Comparison of ENCODE assay signal across 41 cellular contexts in the genomic region with DNA sequence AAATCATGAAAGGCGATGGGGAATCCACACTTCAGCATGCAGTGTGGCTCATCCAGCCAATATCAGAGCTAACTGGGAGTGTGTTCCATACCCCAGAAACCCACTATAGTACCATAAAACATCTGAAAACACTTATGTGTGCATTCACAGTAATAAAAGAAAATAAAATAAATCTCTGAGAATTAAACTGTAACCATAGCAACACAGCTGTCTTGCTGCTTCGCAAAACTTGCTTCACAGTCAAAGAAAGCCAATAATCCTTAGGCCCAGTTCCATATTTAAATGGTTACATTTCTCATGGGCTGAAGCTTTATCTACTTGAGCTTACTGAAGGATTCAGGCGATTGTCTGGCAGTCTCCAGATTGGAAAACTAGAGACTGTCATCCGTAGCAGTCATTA. TPM values are rescaled to one million over a fixed set of nuclear protein-coding genes. Genes with fewer than 3 reads are reported as not detected.
"Had no signal": no experiment of that assay in that cellular context is flagged by ENCODE, and none has a peak within 500 bp of the region (broad histone marks: within the 10 kb centered on the region; RNA-seq: fewer than 3 reads in every experiment).

No MANE protein-coding gene starts in this region.

- H3K9me3 ChIP-seq: adrenal gland, ascending aorta, body of pancreas, breast epithelium had no signal

- ATAC-seq: activated naive CD8-positive, alpha-beta T cell treated with anti-CD3 and anti-CD28 coated beads, Interleukin-2, amount 50 U/mL, for 24 hours; activated T-cell treated with anti-CD3 and anti-CD28 coated beads, Interleukin-2, amount 50 U/mL, for 4 hours; activated T-cell treated with anti-CD3 and anti-CD28 coated beads, Interleukin-2, amount 50 U/mL, for 72 hours; activated T-helper 17 cell treated with anti-CD3 and anti-CD28 coated beads, Interleukin-2, amount 50 U/mL, for 72 hours; body of pancreas had no signal

- DNase-seq: activated effector memory CD4-positive, alpha-beta T cell treated with anti-CD3 and anti-CD28 coated beads, Interleukin-2, amount 50 U/mL, for 16 hours; activated effector memory CD4-positive, alpha-beta T cell treated with Interleukin-2 at 50 U/mL for 16 hours; activated gamma-delta T cell; activated gamma-delta T cell treated with Interleukin-2 at 50 U/mL for 16 hours; activated naive CD4-positive, alpha-beta T cell; activated naive CD4-positive, alpha-beta T cell treated with anti-CD3 and anti-CD28 coated beads for 36 hours; activated naive CD4-positive, alpha-beta T cell treated with anti-CD3 and anti-CD28 coated beads, Interleukin-2, amount 10 ng/mL, durations not matched to agents 7 days and 5 days; activated naive CD4-positive, alpha-beta T cell treated with anti-CD3 and anti-CD28 coated beads, Interleukin-2, amount 50 U/mL, for 16 hours; activated naive CD4-positive, alpha-beta T cell treated with Interleukin-2 at 50 U/mL for 16 hours; activated naive CD8-positive, alpha-beta T cell treated with anti-CD3 and anti-CD28 coated beads for 36 hours; activated naive CD8-positive, alpha-beta T cell treated with anti-CD3 and anti-CD28 coated beads, Interleukin-2, amount 10 ng/mL, durations not matched to agents 7 days and 5 days; activated naive CD8-positive, alpha-beta T cell treated with anti-CD3 and anti-CD28 coated beads, Interleukin-2, amount 50 U/mL, for 24 hours; activated T-cell treated with anti-CD3 and anti-CD28 coated beads, Interleukin-2, amount 50 U/mL, for 1 hour; activated T-cell treated with anti-CD3 and anti-CD28 coated beads, Interleukin-2, amount 50 U/mL, for 24 hours; activated T-cell treated with anti-CD3 and anti-CD28 coated beads, Interleukin-2, amount 50 U/mL, for 4 hours; activated T-cell treated with anti-CD3 and anti-CD28 coated beads, Interleukin-2, amount 50 U/mL, for 48 hours; activated T-cell treated with anti-CD3 and anti-CD28 coated beads, Interleukin-2, amount 50 U/mL, for 72 hours; adrenal gland; amniotic stem cell; amygdala; anterior cingulate cortex; aorta; body of pancreas; brain microvascular endothelial cell; caudate nucleus; central memory CD4-positive, alpha-beta T cell; cerebellar nuclear complex had no signal

- H3K4me1 ChIP-seq: adrenal gland, ascending aorta, body of pancreas, breast epithelium had no signal

- H3K27ac ChIP-seq: adrenal gland, ascending aorta, body of pancreas, brain microvascular endothelial cell, breast epithelium, cardiac muscle cell had no signal

- H3K27me3 ChIP-seq: ascending aorta, body of pancreas, brain microvascular endothelial cell, cardiac muscle cell had no signal

- H3K9me3 Mint-ChIP-seq: activated naive CD4-positive, alpha-beta T cell treated with anti-CD3 and anti-CD28 coated beads for 36 hours; activated naive CD4-positive, alpha-beta T cell treated with anti-CD3 and anti-CD28 coated beads, Interleukin-2, amount 10 ng/mL, durations not matched to agents 7 days and 5 days; activated naive CD4-positive, alpha-beta T cell treated with anti-CD3 and anti-CD28 coated beads, Interleukin-2, amount 50 U/mL, for 24 hours; activated naive CD8-positive, alpha-beta T cell treated with anti-CD3 and anti-CD28 coated beads for 36 hours; activated naive CD8-positive, alpha-beta T cell treated with anti-CD3 and anti-CD28 coated beads, Interleukin-2, amount 10 ng/mL, durations not matched to agents 7 days and 5 days; activated naive CD8-positive, alpha-beta T cell treated with anti-CD3 and anti-CD28 coated beads, Interleukin-2, amount 50 U/mL, for 24 hours; activated T-cell treated with anti-CD3 and anti-CD28 coated beads, Interleukin-2, amount 50 U/mL, for 24 hours; activated T-cell treated with anti-CD3 and anti-CD28 coated beads, Interleukin-2, amount 50 U/mL, for 4 hours; activated T-cell treated with anti-CD3 and anti-CD28 coated beads, Interleukin-2, amount 50 U/mL, for 72 hours; activated T-helper 1 cell treated with anti-CD3 and anti-CD28 coated beads, Interleukin-12 subunit alpha, Interleukin-12 subunit beta, Interleukin-2, Interleukin-4 antibody, amounts not matched to agents 30 ng/mL and 10 ng/mL and 1 ng/mL, durations not matched to agents 14 hours and 24 hours and 36 hours; activated T-helper 17 cell treated with anti-CD3 and anti-CD28 coated beads, Interleukin-2, amount 50 U/mL, for 72 hours; activated T-helper 2 cell treated with anti-CD3 and anti-CD28 coated beads, Interferon-gamma antibody, Interleukin-2, Interleukin-4, amounts not matched to agents 10 μg/mL and 5 μg/mL and 100 μg/mL, durations not matched to agents 14 hours and 24 hours and 36 hours; brain; central memory CD8-positive, alpha-beta T cell had no signal

- H3K36me3 ChIP-seq: adrenal gland, ascending aorta, brain microvascular endothelial cell, breast epithelium, cardiac muscle cell had no signal

- H3K27ac Mint-ChIP-seq: activated naive CD4-positive, alpha-beta T cell treated with anti-CD3 and anti-CD28 coated beads for 36 hours; activated naive CD4-positive, alpha-beta T cell treated with anti-CD3 and anti-CD28 coated beads, Interleukin-2, amount 10 ng/mL, durations not matched to agents 7 days and 5 days; activated naive CD4-positive, alpha-beta T cell treated with anti-CD3 and anti-CD28 coated beads, Interleukin-2, amount 50 U/mL, for 24 hours; activated naive CD8-positive, alpha-beta T cell; activated naive CD8-positive, alpha-beta T cell treated with anti-CD3 and anti-CD28 coated beads for 36 hours; activated naive CD8-positive, alpha-beta T cell treated with anti-CD3 and anti-CD28 coated beads, Interleukin-2, amount 10 ng/mL, durations not matched to agents 7 days and 5 days; activated naive CD8-positive, alpha-beta T cell treated with anti-CD3 and anti-CD28 coated beads, Interleukin-2, amount 50 U/mL, for 24 hours; activated T-cell treated with anti-CD3 and anti-CD28 coated beads, Interleukin-2, amount 50 U/mL, for 24 hours; activated T-cell treated with anti-CD3 and anti-CD28 coated beads, Interleukin-2, amount 50 U/mL, for 72 hours; activated T-helper 1 cell treated with anti-CD3 and anti-CD28 coated beads, Interleukin-12 subunit alpha, Interleukin-12 subunit beta, Interleukin-2, Interleukin-4 antibody, amounts not matched to agents 30 ng/mL and 10 ng/mL and 1 ng/mL, durations not matched to agents 14 hours and 24 hours and 36 hours; activated T-helper 17 cell treated with anti-CD3 and anti-CD28 coated beads, Interleukin-2, amount 50 U/mL, for 72 hours; activated T-helper 2 cell treated with anti-CD3 and anti-CD28 coated beads, Interferon-gamma antibody, Interleukin-2, Interleukin-4, amounts not matched to agents 10 μg/mL and 5 μg/mL and 100 μg/mL, durations not matched to agents 14 hours and 24 hours and 36 hours; brain had no signal

- FAIRE-seq: astrocyte, bronchial epithelial cell had no signal

- H3K36me3 Mint-ChIP-seq: activated naive CD4-positive, alpha-beta T cell treated with anti-CD3 and anti-CD28 coated beads, Interleukin-2, amount 10 ng/mL, durations not matched to agents 7 days and 5 days; activated naive CD4-positive, alpha-beta T cell treated with anti-CD3 and anti-CD28 coated beads, Interleukin-2, amount 50 U/mL, for 24 hours; activated naive CD8-positive, alpha-beta T cell; activated naive CD8-positive, alpha-beta T cell treated with anti-CD3 and anti-CD28 coated beads for 36 hours; activated naive CD8-positive, alpha-beta T cell treated with anti-CD3 and anti-CD28 coated beads, Interleukin-2, amount 10 ng/mL, durations not matched to agents 7 days and 5 days; brain had no signal

- H3K4me3 ChIP-seq: adrenal gland, ascending aorta, body of pancreas, breast epithelium, cardiac muscle cell had no signal

RNA-seq across cellular contexts. Expression of a gene that starts 44.7 kb away (rescaled TPM):
- total RNA-seq: activated naive CD4-positive, alpha-beta T cell treated with anti-CD3 and anti-CD28 coated beads for 36 hours; activated naive CD8-positive, alpha-beta T cell treated with anti-CD3 and anti-CD28 coated beads for 36 hours; activated naive CD8-positive, alpha-beta T cell treated with anti-CD3 and anti-CD28 coated beads, Interleukin-2, amount 10 ng/mL, durations not matched to agents 7 days and 5 days; activated T-cell treated with anti-CD3 and anti-CD28 coated beads, Interleukin-2, amount 50 U/mL, for 4 hours; activated T-cell treated with anti-CD3 and anti-CD28 coated beads, Interleukin-2, amount 50 U/mL, for 72 hours; activated T-helper 1 cell treated with anti-CD3 and anti-CD28 coated beads, Interleukin-12 subunit alpha, Interleukin-12 subunit beta, Interleukin-2, Interleukin-4 antibody, amounts not matched to agents 30 ng/mL and 10 ng/mL and 1 ng/mL, durations not matched to agents 14 hours and 24 hours and 36 hours; activated T-helper 17 cell treated with anti-CD3 and anti-CD28 coated beads, Interleukin-2, amount 50 U/mL, for 72 hours; activated T-helper 2 cell treated with anti-CD3 and anti-CD28 coated beads, Interferon-gamma antibody, Interleukin-2, Interleukin-4, amounts not matched to agents 10 μg/mL and 5 μg/mL and 100 μg/mL, durations not matched to agents 14 hours and 24 hours and 36 hours; ascending aorta; astrocyte; breast epithelium; bronchial epithelial cell; cardiac muscle cell; cardiac septum; chondrocyte had no signal
- polyA plus RNA-seq: cardiac muscle cell had no signal
